21 cellular contexts compared by ENCODE assay signal in the genomic region with DNA sequence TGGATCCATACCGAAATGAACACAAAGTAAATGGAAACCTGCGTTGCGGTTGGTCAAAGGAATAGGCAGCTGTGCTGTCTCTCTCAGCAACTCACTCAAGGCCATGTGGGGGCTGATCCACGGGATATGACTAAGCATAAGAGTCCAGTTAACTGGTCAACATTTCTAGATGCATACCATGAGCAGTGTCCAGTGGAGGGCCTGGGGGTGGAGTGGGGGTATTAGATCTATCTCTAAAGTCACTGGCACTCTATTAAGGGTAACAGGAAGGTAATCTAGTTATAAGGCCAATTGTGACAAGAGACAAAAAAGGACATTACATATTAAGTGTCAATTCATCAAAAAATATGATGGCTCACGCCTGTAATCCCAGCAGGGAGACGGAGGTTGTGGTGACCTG.
A peak's percentile ranks its signal among the peaks of the same experiment; 100 is the strongest.
DNase-seq lines count a peak whose midpoint lies in the region; ATAC-seq, FAIRE-seq and TF ChIP-seq lines count a peak whose summit lies in the region.
"Had no signal": no experiment of that assay in that cellular context is flagged by ENCODE, and none has a peak within 500 bp of the region (broad histone marks: within the 10 kb centered on the region; RNA-seq: fewer than 3 reads in every experiment).

No MANE protein-coding gene starts in this region.

- H3K9me3 ChIP-seq in A549 (no peaks in the 10 kb centered on the region), mesenchymal stem cell (ENCODE audit: control insufficient read depth, low read length) (no peaks in the 10 kb centered on the region)

- no peak overlapping the region for H3K23ac ChIP-seq in mesenchymal stem cell (ENCODE audit: low read length in 2 of 2)

- DNase-seq in A549 (ENCODE audit: low read depth in 1 of 2, low spot score in 1 of 2) (no peak), NCI-H226 (peak; percentile 22), cardiac fibroblast (ENCODE audit: low read depth in 2 of 2) (peak; percentile 51 to 60), mesenchymal stem cell (peak; percentile 50), medulla oblongata (ENCODE audit: extremely low spot score) (no peak), H4 (ENCODE audit: low spot score) (no peak)
- DNase-seq in stimulated activated CD4-positive, alpha-beta T cell treated with anti-CD3 and anti-CD28 coated beads, Interleukin-12 subunit alpha, Interleukin-12 subunit beta, amount 100 ng/mL, for 4 hours, result no peak
- no peak for DNase-seq in activated CD4-positive, alpha-beta T cell treated with anti-CD3 and anti-CD28 coated beads, Interleukin-2, amount 10 ng/mL, durations not matched to agents 7 days and 5 days
- DNase-seq: C1 segment of cervical spinal cord, GF-D8, HFFc6, NCI-H1417 treated with DMSO at 0.1 percent for 48 hours, NCI-H1930, NCI-H2171, NCI-H510A treated with DMSO at 0.1 percent for 48 hours, NCI-H82, PC-3 had no signal

- H3K4me1 ChIP-seq in A549, result no peaks in the 10 kb centered on the region
- peaks cover 9% of the 10 kb centered on the region for H3K4me1 ChIP-seq in mesenchymal stem cell (ENCODE audit: control insufficient read depth, insufficient read depth, low read depth, low read length)

- TF ChIP-seq RAD21 in A549 (conservative IDR thresholded peaks at IDR 0.05 in 1 of 2, IDR thresholded peaks at IDR 0.05 in 1 of 2), result no peak

- peaks cover 8% of the 10 kb centered on the region for H3K27me3 Mint-ChIP-seq in activated CD4-positive, alpha-beta T cell treated with anti-CD3 and anti-CD28 coated beads, Interleukin-2, amount 10 ng/mL, durations not matched to agents 7 days and 5 days

- H2BK120ac ChIP-seq in mesenchymal stem cell (ENCODE audit: low read depth, low read length), result no peak overlapping the region

- no peak overlapping the region for H3K14ac ChIP-seq in mesenchymal stem cell (ENCODE audit: low read length in 2 of 2)

- H3K27ac ChIP-seq in A549, result no peak overlapping the region
- H3K27ac ChIP-seq in mesenchymal stem cell (ENCODE audit: low read length, poor library complexity, severe bottlenecking), result no peak overlapping the region

- POLR2A ChIA-PET in A549 (lab: Yijun Ruan, JAX), result no interaction called here
- POLR2A ChIA-PET in activated CD4-positive, alpha-beta T cell treated with anti-CD3 and anti-CD28 coated beads, Interleukin-2, amount 10 ng/mL, durations not matched to agents 7 days and 5 days (lab: Charles Lee), result no interaction called here

- no peaks in the 10 kb centered on the region for H3K79me1 ChIP-seq in mesenchymal stem cell (replicated peaks; ENCODE audit: low read length, poor library complexity, severe bottlenecking)

- H3K27me3 ChIP-seq in mesenchymal stem cell (ENCODE audit: control insufficient read depth in 1 of 2, insufficient read depth in 1 of 2, low read length in 2 of 2), result no peaks in the 10 kb centered on the region

- H2BK12ac ChIP-seq in mesenchymal stem cell (ENCODE audit: low read length in 2 of 2), result no peak overlapping the region

- H2AFZ ChIP-seq in mesenchymal stem cell (ENCODE audit: low read depth, low read length), result no peak overlapping the region

- ATAC-seq in A549, result no peak

- no peak for FAIRE-seq in A549 (lab: Jason Lieb, UNC)
- FAIRE-seq: A204.1, GM12891, GM18507, H54 had no signal

- TF ChIP-seq EP300 in A549 (IDR thresholded peaks at IDR 0.05), result no peak

- H3K4me2 ChIP-seq in A549 (no peak overlapping the region), mesenchymal stem cell (ENCODE audit: low read length, poor library complexity, severe bottlenecking) (no peak overlapping the region)

- no peak overlapping the region for H3K9ac ChIP-seq in mesenchymal stem cell (ENCODE audit: low read length)

- H2BK5ac ChIP-seq in mesenchymal stem cell (ENCODE audit: low read depth, low read length, poor library complexity, severe bottlenecking), result no peak overlapping the region

- H3K4ac ChIP-seq in mesenchymal stem cell (ENCODE audit: low read depth in 1 of 2, low read length in 2 of 2), result no peak overlapping the region

- no peaks in the 10 kb centered on the region for H3K9me3 Mint-ChIP-seq in activated CD4-positive, alpha-beta T cell treated with anti-CD3 and anti-CD28 coated beads, Interleukin-2, amount 10 ng/mL, durations not matched to agents 7 days and 5 days
- H3K9me3 Mint-ChIP-seq: HFFc6 had no signal

- no peak overlapping the region for H4K8ac ChIP-seq in mesenchymal stem cell (ENCODE audit: low read length)

- no peak overlapping the region for H3K18ac ChIP-seq in mesenchymal stem cell (ENCODE audit: low read depth in 1 of 2, low read length in 2 of 2)

- no peak for TF ChIP-seq POLR2A in A549 (IDR thresholded peaks at IDR 0.05; ENCODE audit: low read length)

- H3K4me1 Mint-ChIP-seq in activated CD4-positive, alpha-beta T cell treated with anti-CD3 and anti-CD28 coated beads, Interleukin-2, amount 10 ng/mL, durations not matched to agents 7 days and 5 days, result no peaks in the 10 kb centered on the region

- no peaks in the 10 kb centered on the region for H3K36me3 Mint-ChIP-seq in activated CD4-positive, alpha-beta T cell treated with anti-CD3 and anti-CD28 coated beads, Interleukin-2, amount 10 ng/mL, durations not matched to agents 7 days and 5 days (ENCODE audit: low read depth)

- CTCF ChIA-PET in A549 (lab: Yijun Ruan, JAX), result interaction anchor here (1.5 kb wide), 1 partner anchor 9 kb away, joined by 5 read pairs; no protein-coding TSS in a partner anchor
- CTCF ChIA-PET in activated CD4-positive, alpha-beta T cell treated with anti-CD3 and anti-CD28 coated beads, Interleukin-2, amount 10 ng/mL, durations not matched to agents 7 days and 5 days (lab: Charles Lee), result no interaction called here

- H2AK5ac ChIP-seq in mesenchymal stem cell (ENCODE audit: low read length, severe bottlenecking), result no peak overlapping the region

- no peak overlapping the region for H3K4me3 Mint-ChIP-seq in activated CD4-positive, alpha-beta T cell treated with anti-CD3 and anti-CD28 coated beads, Interleukin-2, amount 10 ng/mL, durations not matched to agents 7 days and 5 days
- H3K4me3 Mint-ChIP-seq: HFFc6 had no signal

- H4K91ac ChIP-seq in mesenchymal stem cell (ENCODE audit: low read length), result no peak overlapping the region

- 74% methylated on average over 6 of the region's 6 CpGs for WGBS in A549 (ENCODE audit: missing lambda C conversion rate)
- 81% methylated on average over 6 of the region's 6 CpGs for WGBS in mesenchymal stem cell

- no peak overlapping the region for H3K27ac Mint-ChIP-seq in activated CD4-positive, alpha-beta T cell treated with anti-CD3 and anti-CD28 coated beads, Interleukin-2, amount 10 ng/mL, durations not matched to agents 7 days and 5 days
- H3K27ac Mint-ChIP-seq: HFFc6 had no signal

- TF ChIP-seq CTCF in A549 (IDR thresholded peaks at IDR 0.05) (no peak), cardiac fibroblast (IDR thresholded peaks at IDR 0.05; ENCODE audit: low read depth, low read length) (no peak)

- H3K4me3 ChIP-seq in A549 (no peak overlapping the region), cardiac fibroblast (replicated peaks in 1 of 2; ENCODE audit: low read depth in 2 of 2, low read length in 2 of 2) (no peak overlapping the region), mesenchymal stem cell (ENCODE audit: insufficient read depth in 1 of 2, low read depth in 1 of 2, low read length in 2 of 2) (no peak overlapping the region)

- no peak overlapping the region for H2BK15ac ChIP-seq in mesenchymal stem cell (ENCODE audit: low read depth, poor library complexity, severe bottlenecking)

- H3K36me3 ChIP-seq in mesenchymal stem cell (ENCODE audit: control insufficient read depth in 1 of 2, insufficient read depth in 2 of 2, low read depth in 1 of 2, low read length in 2 of 2), result no peaks in the 10 kb centered on the region

TF ChIP-seq in A549, 52 proteins besides CTCF, POLR2A, EP300 and RAD21:
- TF ChIP-seq NR3C1 (IDR thresholded peaks at IDR 0.05) (no peak), MAFK (IDR thresholded peaks at IDR 0.05; ENCODE audit: partially characterized antibody) (peak; percentile 58)

Comparison
In these comparisons a context has a peak if more than half of its experiments do, and no peak if none do; other contexts are left out.
1. DNase-seq: peak in NCI-H226 (single experiment), cardiac fibroblast (2 of 2) and mesenchymal stem cell (single experiment); none in A549 (0 of 2), stimulated activated CD4-positive, alpha-beta T cell treated with anti-CD3 and anti-CD28 coated beads, Interleukin-12 subunit alpha, Interleukin-12 subunit beta, amount 100 ng/mL, for 4 hours (single experiment), medulla oblongata (single experiment), activated CD4-positive, alpha-beta T cell treated with anti-CD3 and anti-CD28 coated beads, Interleukin-2, amount 10 ng/mL, durations not matched to agents 7 days and 5 days (single experiment) and H4 (single experiment).